In genomic region chr14:75175677-75176141, GRCh38 we compare ENCODE assay signal across 8 cellular contexts. TPM values are rescaled to one million over a fixed set of nuclear protein-coding genes. Genes with fewer than 3 reads are reported as not detected.
DNase-seq lines count a peak whose midpoint lies in the region; ATAC-seq and TF ChIP-seq lines count a peak whose summit lies in the region.

No MANE protein-coding gene starts in this region.

- no peaks in the 10 kb centered on the region for H3K27me3 ChIP-seq in BLaER1
- H3K27me3 ChIP-seq in RWPE2 (ENCODE audit: insufficient read depth, poor library complexity, severe bottlenecking) = no peaks in the 10 kb centered on the region
- H3K27me3 ChIP-seq in fibroblast of lung (ENCODE audit: control insufficient read depth, insufficient read depth, low read length) = no peaks in the 10 kb centered on the region
- H3K27me3 ChIP-seq in skeletal muscle tissue (ENCODE audit: control insufficient read depth in 3 of 3, insufficient read depth in 3 of 3, low read length in 3 of 3) = no peaks in the 10 kb centered on the region

- H3K4me2 ChIP-seq in BLaER1 (peak overlapping the region; percentile 86), fibroblast of lung (ENCODE audit: extremely low read depth, insufficient read depth, low read length) (peak overlapping the region; percentile 90)

- peaks cover 32% of the 10 kb centered on the region for H3K4me1 ChIP-seq in BLaER1
- peaks cover 23% of the 10 kb centered on the region for H3K4me1 ChIP-seq in RWPE2 (ENCODE audit: insufficient read depth, poor library complexity, severe bottlenecking)
- H3K4me1 ChIP-seq in fibroblast of lung (ENCODE audit: control insufficient read depth, extremely low read depth, insufficient read depth, low read length) = no peaks in the 10 kb centered on the region
- H3K4me1 ChIP-seq in skeletal muscle tissue (ENCODE audit: control insufficient read depth in 3 of 3, insufficient read depth in 3 of 3, low read length in 3 of 3) = peaks cover 19 to 26% (median 21%) of the 10 kb centered on the region in 3 donors

- DNase-seq in RWPE2 (ENCODE audit: low spot score) = no peak
- no peak for DNase-seq in fibroblast of lung (ENCODE audit: low read depth in 2 of 2)
- no peak for DNase-seq in NCI-H1105 treated with DMSO at 0.1 percent for 48 hours (lab: John Stamatoyannopoulos, UW)

- H3K27ac ChIP-seq in BLaER1 (peak overlapping the region; percentile 97), RWPE2 (ENCODE audit: poor library complexity, severe bottlenecking) (peak overlapping the region; percentile 76), fibroblast of lung (ENCODE audit: insufficient read depth, low read length) (peak overlapping the region; percentile 100), skeletal muscle tissue (ENCODE audit: low read depth, low read length) (peak overlapping the region; percentile 96)

- H3K79me2 ChIP-seq in fibroblast of lung (ENCODE audit: control insufficient read depth, insufficient read depth, low read length) = peaks cover 50% of the 10 kb centered on the region

- TF ChIP-seq CTCF in RWPE2 (IDR thresholded peaks at IDR 0.05; ENCODE audit: poor library complexity, severe bottlenecking) (no peak), fibroblast of lung (conservative IDR thresholded peaks at IDR 0.05 in 1 of 2, IDR thresholded peaks at IDR 0.05 in 1 of 2; ENCODE audit: low read depth in 1 of 2, low read length in 2 of 2) (no peak)

- H3K36me3 ChIP-seq in BLaER1 (peaks cover 24% of the 10 kb centered on the region), RWPE2 (ENCODE audit: low read depth) (peaks cover 28% of the 10 kb centered on the region), fibroblast of lung (ENCODE audit: control insufficient read depth, insufficient read depth, low read length) (no peaks in the 10 kb centered on the region), skeletal muscle tissue (ENCODE audit: control insufficient read depth in 3 of 3, insufficient read depth in 3 of 3, low read length in 3 of 3) (no peaks in the 10 kb centered on the region)

- H3K9me3 ChIP-seq in BLaER1 = no peaks in the 10 kb centered on the region
- H3K9me3 ChIP-seq in RWPE2 (ENCODE audit: severe bottlenecking) = no peaks in the 10 kb centered on the region
- H3K9me3 ChIP-seq in fibroblast of lung (ENCODE audit: control insufficient read depth, insufficient read depth, low read depth, low read length) = no peaks in the 10 kb centered on the region
- H3K9me3 ChIP-seq in skeletal muscle tissue (ENCODE audit: control insufficient read depth in 3 of 3, low read length in 3 of 3) = no peaks in the 10 kb centered on the region

- H3K4me3 ChIP-seq in BLaER1 (peak overlapping the region; percentile 95), RWPE2 (ENCODE audit: severe bottlenecking) (peak overlapping the region; percentile 84), fibroblast of lung (replicated peaks in 1 of 4; ENCODE audit: control extremely low read depth in 1 of 4, insufficient read depth in 1 of 4, low read depth in 3 of 4, low read length in 4 of 4) (peak overlapping the region; percentile 74 to 99 (median 95)), skeletal muscle tissue (ENCODE audit: low read length in 3 of 3) (peak overlapping the region; percentile 95 to 98 (median 96))

- peak; percentile 15 for ATAC-seq in GM21723 (IDR thresholded peaks at IDR 0.05; ENCODE audit: unreplicated experiment)
- peak; percentile 23 for ATAC-seq in RWPE2 (ENCODE audit: low read depth)
- no peak for ATAC-seq in GM19351 (IDR thresholded peaks at IDR 0.05; ENCODE audit: unreplicated experiment)
- no peak for ATAC-seq in HG02623 (IDR thresholded peaks at IDR 0.05; ENCODE audit: unreplicated experiment)

- H2AFZ ChIP-seq in fibroblast of lung (ENCODE audit: low read length) = no peak overlapping the region

- H4K20me1 ChIP-seq in BLaER1 = peaks cover 51% of the 10 kb centered on the region
- no peaks in the 10 kb centered on the region for H4K20me1 ChIP-seq in fibroblast of lung (ENCODE audit: control insufficient read depth, extremely low read depth, insufficient read depth, low read length)

- peak overlapping the region; percentile 93 for H3K9ac ChIP-seq in BLaER1
- H3K9ac ChIP-seq in fibroblast of lung (ENCODE audit: insufficient read depth, low read length) = peak overlapping the region; percentile 100
- peak overlapping the region; percentile 96 to 100 (median 99) for H3K9ac ChIP-seq in skeletal muscle tissue (ENCODE audit: low read depth in 1 of 3, low read length in 3 of 3)

RNA-seq across cellular contexts. Expression of gene TMED10, which starts 0.7 kb away (rescaled TPM):
- total RNA-seq in fibroblast of lung = 173 and 223 TPM in 2 replicates
- 285 and 333 TPM in 2 replicates for polyA plus RNA-seq in fibroblast of lung
- polyA plus RNA-seq in fibroblast of lung (2012) = 224 and 225 TPM in 2 replicates
- 462 and 538 TPM in 2 replicates for polyA minus RNA-seq in fibroblast of lung (ENCODE audit: low replicate concordance)
- 116 TPM for total RNA-seq in skeletal muscle tissue

RNA-seq across cellular contexts. Expression of gene NEK9, which starts 48.9 kb away (rescaled TPM):
- 81.3 and 91.7 TPM in 2 replicates for total RNA-seq in fibroblast of lung
- 50.5 and 63.4 TPM in 2 replicates for polyA plus RNA-seq in fibroblast of lung
- polyA plus RNA-seq in fibroblast of lung (2012) = 42.9 and 48.1 TPM in 2 replicates
- polyA minus RNA-seq in fibroblast of lung (ENCODE audit: low replicate concordance) = 20.2 and 26.2 TPM in 2 replicates
- total RNA-seq in skeletal muscle tissue = 59.0 TPM

Comparison
In these comparisons a context has a peak if more than half of its experiments do, and no peak if none do; other contexts are left out.
1. ATAC-seq: peak in GM21723 (single experiment) and RWPE2 (single experiment); none in GM19351 (single experiment) and HG02623 (single experiment).
2. Peak in every context shown above with its lines, with median percentiles within 50 percentile points of each other: H3K27ac ChIP-seq, H3K4me3 ChIP-seq and H3K9ac ChIP-seq.